ENCODE assay signal across 17 cellular contexts in genomic region chr22:44569516-44569915, GRCh38.
DNase-seq lines count a peak whose midpoint lies in the region; ATAC-seq and TF ChIP-seq lines count a peak whose summit lies in the region.
"Had no signal": no experiment of that assay in that cellular context is flagged by ENCODE, and none has a peak within 500 bp of the region (broad histone marks: within the 10 kb centered on the region; RNA-seq: fewer than 3 reads in every experiment).

No MANE protein-coding gene starts in this region.

- no peak overlapping the region for H3K27ac Mint-ChIP-seq in type B pancreatic cell
- H3K27ac Mint-ChIP-seq: B cell; CD4-positive, alpha-beta T cell had no signal

- peaks cover 16% of the 10 kb centered on the region for H3K27me3 Mint-ChIP-seq in type B pancreatic cell
- H3K27me3 Mint-ChIP-seq: CD4-positive, alpha-beta T cell had no signal

- peaks cover 9% of the 10 kb centered on the region for H3K4me1 Mint-ChIP-seq in type B pancreatic cell (ENCODE audit: unreplicated experiment)
- H3K4me1 Mint-ChIP-seq: B cell had no signal

- H3K27me3 ChIP-seq in gastrocnemius medialis, result peaks cover 0 to 3% (median 2%) of the 10 kb centered on the region in 3 donors

- no peaks in the 10 kb centered on the region for H3K4me1 ChIP-seq in gastrocnemius medialis

- TF ChIP-seq POLR2A in GM18505 (IDR thresholded peaks at IDR 0.05; ENCODE audit: borderline replicate concordance, extremely low read depth, insufficient read depth, insufficient read length) (no peak), gastrocnemius medialis (IDR thresholded peaks at IDR 0.05) (no peak)

- H3K27ac ChIP-seq in gastrocnemius medialis, result no peak overlapping the region
- H3K27ac ChIP-seq: GM23248, HL-60 had no signal

- no peak overlapping the region for H3K4me3 Mint-ChIP-seq in type B pancreatic cell
- H3K4me3 Mint-ChIP-seq: B cell; CD4-positive, alpha-beta T cell had no signal

- no peaks in the 10 kb centered on the region for H3K36me3 ChIP-seq in gastrocnemius medialis

- H3K36me3 Mint-ChIP-seq in type B pancreatic cell, result no peaks in the 10 kb centered on the region

- no peaks in the 10 kb centered on the region for H3K9me3 ChIP-seq in gastrocnemius medialis

- intact Hi-C loops in gastrocnemius medialis (cut with DNase I; ENCODE audit: low total_unique reads), result no loop called here

- H3K9me3 Mint-ChIP-seq in type B pancreatic cell, result peaks cover 10% of the 10 kb centered on the region

- no peak for ATAC-seq in HG03045 (IDR thresholded peaks at IDR 0.05; ENCODE audit: unreplicated experiment)
- no peak for ATAC-seq in GM18505 (IDR thresholded peaks at IDR 0.05; ENCODE audit: unreplicated experiment)
- no peak for ATAC-seq in gastrocnemius medialis
- ATAC-seq: HCT116 had no signal

- peak; percentile 4 for DNase-seq in activated T-cell treated with anti-CD3 and anti-CD28 coated beads, Interleukin-2, amount 50 U/mL, for 1 hour
- DNase-seq in activated T-cell treated with anti-CD3 and anti-CD28 coated beads for 4 hours, result no peak
- DNase-seq in ecto neural progenitor cell (ENCODE audit: low spot score), result peak; percentile 25
- peak; percentile 72 for DNase-seq in mesenteric fat pad (ENCODE audit: low spot score)
- peak; percentile 34 for DNase-seq in type B pancreatic cell (ENCODE audit: extremely low spot score, unreplicated experiment)
- no peak for DNase-seq in gastrocnemius medialis
- DNase-seq: ACHN, C1 segment of cervical spinal cord, Calu3, DMS 273 treated with DMSO at 0.1 percent for 48 hours, GM23248 had no signal

- no peak overlapping the region for H3K4me3 ChIP-seq in gastrocnemius medialis
- H3K4me3 ChIP-seq: GM23248 had no signal

- no peak for TF ChIP-seq CTCF in type B pancreatic cell (conservative IDR thresholded peaks at IDR 0.05)
- TF ChIP-seq CTCF in gastrocnemius medialis (IDR thresholded peaks at IDR 0.05 in 4 of 5, conservative IDR thresholded peaks at IDR 0.05 in 1 of 5), result no peak

- in situ Hi-C loops in gastrocnemius medialis (cut with MboI; ENCODE audit: low sequenced_read_pairs in 4 of 4), result no loop called here

Comparison
In these comparisons a context has a peak if more than half of its experiments do, and no peak if none do; other contexts are left out.
1. DNase-seq: peak in activated T-cell treated with anti-CD3 and anti-CD28 coated beads, Interleukin-2, amount 50 U/mL, for 1 hour (single experiment), ecto neural progenitor cell (single experiment), mesenteric fat pad (single experiment) and type B pancreatic cell (single experiment); none in activated T-cell treated with anti-CD3 and anti-CD28 coated beads for 4 hours (single experiment) and gastrocnemius medialis (0 of 2).